27 cellular contexts compared by ENCODE assay signal in genomic region chr5:116702776-116703175, GRCh38.
DNase-seq lines count a peak whose midpoint lies in the region; ATAC-seq and TF ChIP-seq lines count a peak whose summit lies in the region.
"Had no signal": no experiment of that assay in that cellular context is flagged by ENCODE, and none has a peak within 500 bp of the region (broad histone marks: within the 10 kb centered on the region; RNA-seq: fewer than 3 reads in every experiment).

No MANE protein-coding gene starts in this region.

- H3K4ac ChIP-seq in H9 (ENCODE audit: low read depth, low read length), result no peak overlapping the region

- H2AK5ac ChIP-seq in H9 (ENCODE audit: insufficient read length, low read length), result no peak overlapping the region

- no peak overlapping the region for H3T11ph ChIP-seq in H9 (ENCODE audit: low read length)

- no peak overlapping the region for H2BK12ac ChIP-seq in H9 (ENCODE audit: insufficient read length, low read depth, low read length)

- no peaks in the 10 kb centered on the region for H3K79me1 ChIP-seq in H9 (ENCODE audit: insufficient read depth, low read depth, low read length, poor library complexity, severe bottlenecking)

- H2BK15ac ChIP-seq in H9 (ENCODE audit: low read depth, low read length), result no peak overlapping the region

- in situ Hi-C loops in GM13976 (cut with MboI; ENCODE audit: low sequenced_read_pairs, unreplicated experiment), result no loop called here

- no peak overlapping the region for H2BK5ac ChIP-seq in H9 (ENCODE audit: insufficient read length, low read length)

- peak overlapping the region; percentile 32 to 91 (median 85); a peak in 4 of 7 replicates for H3K27ac Mint-ChIP-seq in H9
- H3K27ac Mint-ChIP-seq: activated CD4-positive, alpha-beta memory T cell treated with anti-CD3 and anti-CD28 coated beads for 36 hours had no signal

- H3K14ac ChIP-seq in H9 (ENCODE audit: insufficient read depth, low read length), result no peak overlapping the region

- DNase-seq in GM13976 (ENCODE audit: low spot score), result peak; percentile 50
- no peak for DNase-seq in H9
- no peak for DNase-seq in DMS 273 (lab: John Stamatoyannopoulos, UW; ENCODE audit: unreplicated experiment)
- no peak for DNase-seq in activated naive CD4-positive, alpha-beta T cell treated with anti-CD3 and anti-CD28 coated beads, Interleukin-2, amount 50 U/mL, for 16 hours
- DNase-seq in WERI-Rb-1, result no peak
- DNase-seq: activated CD4-positive, alpha-beta memory T cell treated with anti-CD3 and anti-CD28 coated beads for 36 hours; activated naive CD4-positive, alpha-beta T cell; amniotic stem cell; central memory CD4-positive, alpha-beta T cell; dorsolateral prefrontal cortex; foreskin melanocyte; hypothalamus; lower lobe of right lung; NCI-H187 treated with DMSO at 0.1 percent for 48 hours; NCI-H2227 treated with DMSO at 0.1 percent for 48 hours; NCI-H82; OCI-M1; SHP77; small intestine; stimulated activated naive CD4-positive, alpha-beta T cell; thyroid gland had no signal

- H3K56ac ChIP-seq in H9 (ENCODE audit: insufficient read length, low read depth, low read length), result no peak overlapping the region

- no peaks in the 10 kb centered on the region for H3K36me3 ChIP-seq in OCI-LY3 (replicated peaks; ENCODE audit: low read depth, low read length)
- H3K36me3 ChIP-seq in WERI-Rb-1, result no peaks in the 10 kb centered on the region
- H3K36me3 ChIP-seq: BLaER1, lower lobe of right lung, thyroid gland had no signal

- H4K20me1 ChIP-seq in H9 (ENCODE audit: control insufficient read depth, insufficient read depth, insufficient read length) (no peaks in the 10 kb centered on the region), OCI-LY3 (ENCODE audit: insufficient read depth, low read length) (no peaks in the 10 kb centered on the region)
- H4K20me1 ChIP-seq: BLaER1 had no signal

- H2AFZ ChIP-seq in H9 (ENCODE audit: low read length) (no peak overlapping the region), OCI-LY3 (ENCODE audit: low read depth, low read length) (no peak overlapping the region)

- H3K9me3 ChIP-seq in H9 (ENCODE audit: control insufficient read depth, low read depth, low read length) (no peaks in the 10 kb centered on the region), OCI-LY3 (ENCODE audit: insufficient read depth, low read length) (no peaks in the 10 kb centered on the region), WERI-Rb-1 (ENCODE audit: severe bottlenecking) (no peaks in the 10 kb centered on the region)
- H3K9me3 ChIP-seq: BLaER1, lower lobe of right lung, thyroid gland had no signal

- H3K27ac ChIP-seq in H9 (ENCODE audit: insufficient read length, low read depth, low read length) (no peak overlapping the region), OCI-LY3 (ENCODE audit: low read length) (peak overlapping the region; percentile 46), WERI-Rb-1 (no peak overlapping the region)
- H3K27ac ChIP-seq: BLaER1, dorsolateral prefrontal cortex, epithelial cell of prostate, KMS-11, lower lobe of right lung, thyroid gland had no signal

- no peak overlapping the region for H3K4me2 ChIP-seq in H9 (ENCODE audit: insufficient read depth, insufficient read length, low read length)
- H3K4me2 ChIP-seq in OCI-LY3 (ENCODE audit: low read length), result peak overlapping the region; percentile 48
- H3K4me2 ChIP-seq: BLaER1, KMS-11 had no signal

- H2BK120ac ChIP-seq in H9 (ENCODE audit: low read depth, low read length, poor library complexity, severe bottlenecking), result no peak overlapping the region

- H3K79me2 ChIP-seq in H9 (ENCODE audit: insufficient read depth, low read length) (no peaks in the 10 kb centered on the region), OCI-LY3 (ENCODE audit: low read length) (no peaks in the 10 kb centered on the region)

- no peaks in the 10 kb centered on the region for H3K27me3 Mint-ChIP-seq in H9 (ENCODE audit: low read depth)
- H3K27me3 Mint-ChIP-seq: activated CD4-positive, alpha-beta memory T cell treated with anti-CD3 and anti-CD28 coated beads for 36 hours had no signal

- H3K36me3 Mint-ChIP-seq in H9 (ENCODE audit: insufficient read depth in 1 of 3, low read depth in 3 of 3), result peaks cover 0 to 3% (median 0%) of the 10 kb centered on the region in 3 experiments; a peak in 4 of 7 replicates
- H3K36me3 Mint-ChIP-seq: activated CD4-positive, alpha-beta memory T cell treated with anti-CD3 and anti-CD28 coated beads for 36 hours had no signal

- no peak overlapping the region for H3K4me3 Mint-ChIP-seq in H9
- H3K4me3 Mint-ChIP-seq: activated CD4-positive, alpha-beta memory T cell treated with anti-CD3 and anti-CD28 coated beads for 36 hours had no signal

- H3K23ac ChIP-seq in H9 (ENCODE audit: insufficient read length, low read depth, low read length), result no peak overlapping the region

- H3K27me3 ChIP-seq in H9 (ENCODE audit: insufficient read depth, low read length), result no peaks in the 10 kb centered on the region
- H3K27me3 ChIP-seq in OCI-LY3 (ENCODE audit: low read depth, low read length), result no peaks in the 10 kb centered on the region
- no peaks in the 10 kb centered on the region for H3K27me3 ChIP-seq in WERI-Rb-1 (ENCODE audit: insufficient read depth, low read depth, severe bottlenecking)
- H3K27me3 ChIP-seq: BLaER1, dorsolateral prefrontal cortex, thyroid gland had no signal

- peaks cover 34 to 37% of the 10 kb centered on the region in 2 experiments for H3K4me1 Mint-ChIP-seq in H9

- H3K9me3 Mint-ChIP-seq in H9, result peaks cover 0 to 5% of the 10 kb centered on the region in 2 experiments; a peak in 3 of 5 replicates
- H3K9me3 Mint-ChIP-seq: activated CD4-positive, alpha-beta memory T cell treated with anti-CD3 and anti-CD28 coated beads for 36 hours had no signal

- H3K4me3 ChIP-seq in OCI-LY3 (ENCODE audit: low read length), result no peak overlapping the region; the same call in 1 of the 2 replicates
- H3K4me3 ChIP-seq in WERI-Rb-1 (ENCODE audit: low read depth, low read length), result no peak overlapping the region
- H3K4me3 ChIP-seq: BLaER1, dorsolateral prefrontal cortex, lower lobe of right lung, thyroid gland had no signal

- H4K8ac ChIP-seq in H9 (replicated peaks; ENCODE audit: insufficient read length, low read depth, low read length), result no peak overlapping the region

- H2BK20ac ChIP-seq in H9 (ENCODE audit: low read depth, low read length, poor library complexity, severe bottlenecking), result no peak overlapping the region

- WGBS in H9 (ENCODE audit: extremely low coverage, insufficient read length, low lambda C conversion rate), result no CpG with 5 or more reads among the region's 1 CpG

- no peaks in the 10 kb centered on the region; the same call in 1 of the 2 replicates for H3K4me1 ChIP-seq in H9 (ENCODE audit: insufficient read depth, low read length)
- peaks cover 50% of the 10 kb centered on the region for H3K4me1 ChIP-seq in OCI-LY3 (ENCODE audit: low read length)
- H3K4me1 ChIP-seq: BLaER1, lower lobe of right lung, thyroid gland had no signal

- H3K18ac ChIP-seq in H9 (ENCODE audit: insufficient read length, low read depth, low read length), result no peak overlapping the region

- H3K23me2 ChIP-seq in H9 (ENCODE audit: insufficient read length, low read depth, low read length, poor library complexity, severe bottlenecking), result no peaks in the 10 kb centered on the region

- ATAC-seq in GM19395 (IDR thresholded peaks at IDR 0.05; ENCODE audit: unreplicated experiment) (peak; percentile 52), HG02981 (IDR thresholded peaks at IDR 0.05; ENCODE audit: unreplicated experiment) (no peak)
- ATAC-seq: lower lobe of right lung had no signal

- no peak overlapping the region for H4K5ac ChIP-seq in H9 (ENCODE audit: insufficient read length, low read depth, low read length)

- H4K91ac ChIP-seq in H9 (ENCODE audit: insufficient read length, low read depth, low read length), result no peak overlapping the region

- TF ChIP-seq CTCF in GM13976 (IDR thresholded peaks at IDR 0.05; ENCODE audit: borderline replicate concordance, control extremely low read depth, extremely low read depth, insufficient read depth, missing control alignments) (no peak), H9 (conservative IDR thresholded peaks at IDR 0.05) (no peak), OCI-LY3 (IDR thresholded peaks at IDR 0.05; ENCODE audit: low read depth, low read length) (no peak), WERI-Rb-1 (IDR thresholded peaks at IDR 0.05; ENCODE audit: low read depth, low read length) (no peak)

- H3K9ac ChIP-seq in H9 (ENCODE audit: extremely low read depth, insufficient read length, low read length), result no peak overlapping the region
- H3K9ac ChIP-seq in OCI-LY3 (ENCODE audit: low read length), result no peak overlapping the region
- H3K9ac ChIP-seq: BLaER1, KMS-11 had no signal
